In genomic region chr5:20050262-20050661, GRCh38 we compare ENCODE assay signal across 23 cellular contexts.
"Had no signal": no experiment of that assay in that cellular context is flagged by ENCODE, and none has a peak within 500 bp of the region (broad histone marks: within the 10 kb centered on the region; RNA-seq: fewer than 3 reads in every experiment).

No MANE protein-coding gene starts in this region.

- ATAC-seq: activated CD4-positive, alpha-beta T cell treated with anti-CD3 and anti-CD28 coated beads for 36 hours; activated CD8-positive, alpha-beta memory T cell treated with anti-CD3 and anti-CD28 coated beads, Interleukin-2, amount 10 ng/mL, durations not matched to agents 7 days and 5 days; activated CD8-positive, alpha-beta T cell treated with anti-CD3 and anti-CD28 coated beads, Interleukin-2, amount 10 ng/mL, durations not matched to agents 7 days and 5 days; activated naive CD8-positive, alpha-beta T cell treated with anti-CD3 and anti-CD28 coated beads, Interleukin-2, amount 50 U/mL, for 24 hours; effector memory CD8-positive, alpha-beta T cell; foreskin keratinocyte; gastroesophageal sphincter; heart right ventricle had no signal

- DNase-seq: activated CD4-positive, alpha-beta memory T cell treated with anti-CD3 and anti-CD28 coated beads for 36 hours; activated CD4-positive, alpha-beta T cell treated with anti-CD3 and anti-CD28 coated beads for 36 hours; activated CD4-positive, alpha-beta T cell treated with anti-CD3 and anti-CD28 coated beads, Interleukin-2, amount 10 ng/mL, durations not matched to agents 24 days and 14 days; activated CD4-positive, CD25-positive, alpha-beta regulatory T cell; activated CD4-positive, CD25-positive, alpha-beta regulatory T cell treated with anti-CD3 and anti-CD28 coated beads, Interleukin-2, amount 50 U/mL, for 72 hours; activated CD8-positive, alpha-beta memory T cell treated with anti-CD3 and anti-CD28 coated beads, Interleukin-2, amount 10 ng/mL, durations not matched to agents 7 days and 5 days; activated CD8-positive, alpha-beta memory T cell treated with anti-CD3 and anti-CD28 coated beads, Interleukin-2, amount 50 U/mL, for 4 hours; activated CD8-positive, alpha-beta T cell treated with anti-CD3 and anti-CD28 coated beads, Interleukin-2, amount 10 ng/mL, durations not matched to agents 7 days and 5 days; activated effector memory CD4-positive, alpha-beta T cell treated with anti-CD3 and anti-CD28 coated beads, Interleukin-2, amount 50 U/mL, for 16 hours; activated naive CD4-positive, alpha-beta T cell treated with anti-CD3 and anti-CD28 coated beads for 36 hours; activated naive CD8-positive, alpha-beta T cell treated with anti-CD3 and anti-CD28 coated beads for 36 hours; activated naive CD8-positive, alpha-beta T cell treated with anti-CD3 and anti-CD28 coated beads, Interleukin-2, amount 50 U/mL, for 24 hours; activated T-cell treated with anti-CD3 and anti-CD28 coated beads, Interleukin-2, amount 50 U/mL, for 1 hour; activated T-cell treated with anti-CD3 and anti-CD28 coated beads, Interleukin-2, amount 50 U/mL, for 48 hours; brain microvascular endothelial cell; dorsolateral prefrontal cortex; effector CD4-positive, alpha-beta T cell; effector memory CD8-positive, alpha-beta T cell; erythroblast; foreskin keratinocyte; heart right ventricle; T-helper 2 cell had no signal
